In genomic region chr7:17027143-17027802, GRCh38 we compare ENCODE assay signal across 18 cellular contexts.
DNase-seq lines count a peak whose midpoint lies in the region; ATAC-seq and TF ChIP-seq lines count a peak whose summit lies in the region.
"Had no signal": no experiment of that assay in that cellular context is flagged by ENCODE, and none has a peak within 500 bp of the region (broad histone marks: within the 10 kb centered on the region; RNA-seq: fewer than 3 reads in every experiment).

No MANE protein-coding gene starts in this region.

- H3K36me3 ChIP-seq in mammary epithelial cell (ENCODE audit: insufficient read depth, low read length), result no peaks in the 10 kb centered on the region
- H3K36me3 ChIP-seq in BE2C, result no peaks in the 10 kb centered on the region
- H3K36me3 ChIP-seq: heart left ventricle, thyroid gland had no signal

- H3K79me2 ChIP-seq in mammary epithelial cell (ENCODE audit: insufficient read depth, low read length), result no peaks in the 10 kb centered on the region

- dilution Hi-C loops in mammary epithelial cell (cut with HindIII; ENCODE audit: low sequenced_read_pairs), result no loop called here

- no peaks in the 10 kb centered on the region for H4K20me1 ChIP-seq in mammary epithelial cell (ENCODE audit: insufficient read depth, low read length)

- CTCF ChIA-PET in mammary epithelial cell (lab: Charles Lee; ENCODE audit: low non-redundant PET), result no interaction called here

- BruUV-seq in mammary epithelial cell (replicated peaks; lab: Mats Ljungman, UMichigan), result no TSS peak

- H3K9me3 ChIP-seq in mammary epithelial cell (replicated peaks; ENCODE audit: insufficient read depth, low read length), result peaks cover 3% of the 10 kb centered on the region
- H3K9me3 ChIP-seq in BE2C, result no peaks in the 10 kb centered on the region
- H3K9me3 ChIP-seq: thyroid gland had no signal

- no peaks in the 10 kb centered on the region for H3K27me3 ChIP-seq in mammary epithelial cell (ENCODE audit: insufficient read depth, low read length)
- no peaks in the 10 kb centered on the region for H3K27me3 ChIP-seq in BE2C
- H3K27me3 ChIP-seq: heart left ventricle, thyroid gland had no signal

- H3K4me3 ChIP-seq in mammary epithelial cell (replicated peaks in 1 of 3; ENCODE audit: insufficient read depth in 1 of 3, low read depth in 2 of 3, low read length in 3 of 3), result no peak overlapping the region
- H3K4me3 ChIP-seq in BE2C (ENCODE audit: low read depth, low read length), result no peak overlapping the region
- H3K4me3 ChIP-seq: coronary artery, heart left ventricle, thyroid gland had no signal

- no peak overlapping the region for H3K9ac ChIP-seq in mammary epithelial cell (ENCODE audit: insufficient read depth, low read length)

- H3K27ac ChIP-seq in mammary epithelial cell (ENCODE audit: insufficient read depth, low read depth, low read length), result no peak overlapping the region
- H3K27ac ChIP-seq: thyroid gland, VCaP had no signal

- DNase-seq in Right ventricle myocardium superior (no peak), Right ventricle myocardium inferior (ENCODE audit: missing footprints) (no peak), mammary epithelial cell (no peak), left lobe of liver (ENCODE audit: low spot score) (no peak), mucosa of gallbladder (ENCODE audit: low spot score) (no peak), BE2C (no peak)
- no peak for DNase-seq in activated naive CD4-positive, alpha-beta T cell treated with Interleukin-2 at 50 U/mL for 16 hours
- DNase-seq in stimulated activated CD4-positive, alpha-beta T cell treated with anti-CD3 and anti-CD28 coated beads, Interleukin-15, amount 100 ng/mL, for 24 hours, result no peak
- DNase-seq: activated naive CD4-positive, alpha-beta T cell treated with anti-CD3 and anti-CD28 coated beads, Interleukin-2, amount 10 ng/mL, durations not matched to agents 7 days and 5 days; activated T-cell treated with anti-CD3 and anti-CD28 coated beads for 4 hours; CD8-positive, alpha-beta T cell; heart left ventricle; NCI-H2081; NCI-H510A; thyroid gland had no signal

- no peak for TF ChIP-seq CTCF in mammary epithelial cell (conservative IDR thresholded peaks at IDR 0.05 in 1 of 2, IDR thresholded peaks at IDR 0.05 in 1 of 2; ENCODE audit: extremely low read depth in 1 of 2, insufficient read depth in 1 of 2, low read depth in 1 of 2, low read length in 2 of 2)
- TF ChIP-seq CTCF in BE2C (IDR thresholded peaks at IDR 0.05; ENCODE audit: low read depth, low read length), result no peak

- H3K4me1 ChIP-seq in mammary epithelial cell (ENCODE audit: insufficient read depth, low read length), result no peaks in the 10 kb centered on the region
- H3K4me1 ChIP-seq in BE2C, result no peaks in the 10 kb centered on the region
- H3K4me1 ChIP-seq: thyroid gland had no signal

- in situ Hi-C loops in mammary epithelial cell (cut with MboI; ENCODE audit: low sequenced_read_pairs in 2 of 2), result no loop called here

- H2AFZ ChIP-seq in mammary epithelial cell (ENCODE audit: low read depth, low read length), result peak overlapping the region; percentile 14

- intact Hi-C loops in Right ventricle myocardium superior (cut with DNase I) (no loop called here), Right ventricle myocardium inferior (cut with DNase I) (no loop called here), mammary epithelial cell (cut with micrococcal nuclease) (no loop called here)

- H3K4me2 ChIP-seq in mammary epithelial cell (ENCODE audit: insufficient read depth, low read depth, low read length), result no peak overlapping the region

- ATAC-seq in Right ventricle myocardium superior (ENCODE audit: poor library complexity) (peak; percentile 49), Right ventricle myocardium inferior (no peak), left lobe of liver (peak; percentile 81)
- ATAC-seq: CD8-positive, alpha-beta T cell; stimulated activated memory B cell treated with anti-CD40 and anti-IgM and Interleukin-4, amounts not matched to agents 10 μg/mL and 1 μg/mL and 100 μg/mL, for 72 hours had no signal

- WGBS in mammary epithelial cell (ENCODE audit: low coverage, missing lambda C conversion rate), result 36% methylated on average over 4 of the region's 4 CpGs
